ENCODE assay signal across 9 cellular contexts in the genomic region with DNA sequence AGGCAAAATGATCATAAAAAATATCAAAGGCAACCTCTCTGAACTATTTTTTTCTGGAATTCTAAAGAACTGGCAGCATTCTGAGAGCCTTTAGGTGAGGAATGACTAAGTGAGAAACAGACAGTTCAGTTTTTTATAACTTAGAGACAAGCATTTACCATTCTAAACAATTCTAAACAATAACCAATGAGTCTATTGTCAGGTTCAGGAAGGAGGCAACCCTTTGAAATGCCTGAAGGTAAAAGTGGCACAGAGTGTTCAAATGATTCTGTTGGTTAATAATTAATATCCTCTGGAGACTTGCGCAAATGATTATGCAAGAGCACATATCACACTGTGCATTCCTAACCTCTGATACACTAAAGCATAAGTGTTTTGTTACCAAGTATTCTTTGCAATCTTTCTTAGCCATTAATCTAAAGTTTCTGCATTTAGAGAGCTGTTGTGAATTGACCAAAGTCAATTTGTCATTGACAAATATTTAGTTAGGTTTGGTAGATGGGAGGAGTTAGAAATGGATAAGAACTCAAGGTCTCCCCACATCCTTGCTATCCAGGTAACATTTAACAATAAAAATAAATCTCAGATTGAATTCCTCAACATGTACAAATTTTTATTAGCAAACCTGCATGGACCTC. TPM values are rescaled to one million over a fixed set of nuclear protein-coding genes. Genes with fewer than 3 reads are reported as not detected.
A peak's percentile ranks its signal among the peaks of the same experiment; 100 is the strongest.
DNase-seq lines count a peak whose midpoint lies in the region; ATAC-seq, FAIRE-seq and TF ChIP-seq lines count a peak whose summit lies in the region.
"Had no signal": no experiment of that assay in that cellular context is flagged by ENCODE, and none has a peak within 500 bp of the region (broad histone marks: within the 10 kb centered on the region; RNA-seq: fewer than 3 reads in every experiment).

No MANE protein-coding gene starts in this region.

- no peaks in the 10 kb centered on the region for H4K20me1 ChIP-seq in endothelial cell of umbilical vein (replicated peaks; ENCODE audit: control insufficient read depth, extremely low read depth, insufficient read depth, low read length)

- dilution Hi-C loops in endothelial cell of umbilical vein (cut with MboI; ENCODE audit: extremely low pct_ligation_motif_present, low sequenced_read_pairs) = no loop called here

- POLR2A ChIA-PET in endothelial cell of umbilical vein (lab: Charles Lee) = no interaction called here

- no peaks in the 10 kb centered on the region for H3K9me1 ChIP-seq in endothelial cell of umbilical vein (replicated peaks; ENCODE audit: control insufficient read depth, extremely low read depth, insufficient read depth, low read length)

- no TSS peak for BruUV-seq in endothelial cell of umbilical vein (replicated peaks; lab: Mats Ljungman, UMichigan)

- no peaks in the 10 kb centered on the region for H3K27me3 ChIP-seq in endothelial cell of umbilical vein (ENCODE audit: control insufficient read depth in 2 of 2, insufficient read depth in 2 of 2, low read length in 2 of 2)

- intact Hi-C loops in endothelial cell of umbilical vein (cut with micrococcal nuclease) = no loop called here
- intact Hi-C loops in mucosa of descending colon (cut with DNase I, micrococcal nuclease) = no loop called here

- TF ChIP-seq CTCF in AG09309 (IDR thresholded peaks at IDR 0.05; ENCODE audit: control insufficient read depth, insufficient read depth, low read depth, low read length, missing control alignments) (no peak), endothelial cell of umbilical vein (IDR thresholded peaks at IDR 0.05; ENCODE audit: extremely low read depth in 1 of 2, insufficient read depth in 1 of 2, low read depth in 1 of 2, low read length in 2 of 2) (no peak), mucosa of descending colon (IDR thresholded peaks at IDR 0.05) (no peak)

- TF ChIP-seq POLR2A in endothelial cell of umbilical vein (IDR thresholded peaks at IDR 0.05; ENCODE audit: low read depth, low read length) = no peak

- CTCF ChIA-PET in endothelial cell of umbilical vein (lab: Charles Lee) = no interaction called here

- no peaks in the 10 kb centered on the region for H3K9me3 ChIP-seq in endothelial cell of umbilical vein (replicated peaks; ENCODE audit: control insufficient read depth, insufficient read depth, low read length)
- H3K9me3 ChIP-seq in mucosa of descending colon = peaks cover 2% of the 10 kb centered on the region

- H3K36me3 ChIP-seq in endothelial cell of umbilical vein (ENCODE audit: control insufficient read depth in 2 of 2, extremely low read depth in 1 of 2, insufficient read depth in 2 of 2, low read length in 2 of 2) = no peaks in the 10 kb centered on the region
- no peaks in the 10 kb centered on the region for H3K36me3 ChIP-seq in mucosa of descending colon (ENCODE audit: low read depth)

- peak; percentile 31 for FAIRE-seq in endothelial cell of umbilical vein (lab: Jason Lieb, UNC)

- H3K4me2 ChIP-seq in endothelial cell of umbilical vein (ENCODE audit: insufficient read depth, low read length) = peak overlapping the region; percentile 16

- H3K27ac ChIP-seq in endothelial cell of umbilical vein (ENCODE audit: insufficient read depth, low read depth, low read length) (no peak overlapping the region), substantia nigra (ENCODE audit: low read depth, low read length, poor library complexity, severe bottlenecking) (no peak overlapping the region)

- H3K79me2 ChIP-seq in endothelial cell of umbilical vein (ENCODE audit: control insufficient read depth, insufficient read depth, low read length) = no peaks in the 10 kb centered on the region

- H2AFZ ChIP-seq in endothelial cell of umbilical vein (ENCODE audit: low read depth, low read length) = no peak overlapping the region

- no peak overlapping the region for H3K9ac ChIP-seq in endothelial cell of umbilical vein (replicated peaks; ENCODE audit: extremely low read depth, insufficient read depth, low read length)

- peaks cover 8% of the 10 kb centered on the region for H3K4me1 ChIP-seq in endothelial cell of umbilical vein (ENCODE audit: control insufficient read depth, extremely low read depth, insufficient read depth, low read length)
- peaks cover 5% of the 10 kb centered on the region for H3K4me1 ChIP-seq in mucosa of descending colon (ENCODE audit: low read depth)

- DNase-seq in AG09309 (ENCODE audit: low read depth) = peak; percentile 55
- peak; percentile 87 for DNase-seq in M059J (ENCODE audit: low read depth)
- no peak for DNase-seq in endothelial cell of umbilical vein (ENCODE audit: low read depth, low spot score)
- DNase-seq in mucosa of descending colon = no peak
- DNase-seq in SKM-1 (lab: John Stamatoyannopoulos, UW; ENCODE audit: unreplicated experiment) = no peak
- DNase-seq in substantia nigra (lab: John Stamatoyannopoulos, UW) = no peak
- no peak for DNase-seq in activated CD4-positive, CD25-positive, alpha-beta regulatory T cell treated with anti-CD3 and anti-CD28 coated beads, Interleukin-2, amount 50 U/mL, for 72 hours
- DNase-seq: activated CD8-positive, alpha-beta T cell treated with anti-CD3 and anti-CD28 coated beads for 36 hours had no signal

- no peak overlapping the region for H3K4me3 ChIP-seq in AG09309 (ENCODE audit: control insufficient read depth, low read depth, low read length)
- H3K4me3 ChIP-seq in endothelial cell of umbilical vein (replicated peaks in 1 of 3; ENCODE audit: insufficient read depth in 1 of 3, low read depth in 1 of 3, low read length in 3 of 3) = no peak overlapping the region
- no peak overlapping the region for H3K4me3 ChIP-seq in mucosa of descending colon

- ATAC-seq in mucosa of descending colon (peak; percentile 98), HG02759 (IDR thresholded peaks at IDR 0.05; ENCODE audit: unreplicated experiment) (no peak)
- ATAC-seq: activated CD8-positive, alpha-beta T cell treated with anti-CD3 and anti-CD28 coated beads for 36 hours had no signal

TF ChIP-seq in endothelial cell of umbilical vein, 7 proteins besides CTCF, POLR2A, EP300 and RAD21:
- TF ChIP-seq, protein P1, sequence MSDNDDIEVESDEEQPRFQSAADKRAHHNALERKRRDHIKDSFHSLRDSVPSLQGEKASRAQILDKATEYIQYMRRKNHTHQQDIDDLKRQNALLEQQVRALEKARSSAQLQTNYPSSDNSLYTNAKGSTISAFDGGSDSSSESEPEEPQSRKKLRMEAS (IDR thresholded peaks at IDR 0.05; ENCODE audit: insufficient read depth, insufficient read length) = no peak
- TF ChIP-seq MYC (IDR thresholded peaks at IDR 0.05; ENCODE audit: low read depth, low read length) (no peak), FOS (IDR thresholded peaks at IDR 0.05; ENCODE audit: borderline replicate concordance, insufficient read depth, low read length) (no peak), JUN (IDR thresholded peaks at IDR 0.05; ENCODE audit: borderline replicate concordance, insufficient read depth, insufficient read length, low read depth) (no peak), GATA2 (IDR thresholded peaks at IDR 0.05; ENCODE audit: insufficient read depth, insufficient read length, low read depth, low read length) (no peak), POLR2AphosphoS5 (IDR thresholded peaks at IDR 0.05; ENCODE audit: insufficient read depth, low read depth, low read length) (no peak), EZH2 (IDR thresholded peaks at IDR 0.05; ENCODE audit: borderline replicate concordance, low read depth, low read length, severe bottlenecking) (no peak)
TF ChIP-seq in endothelial cell of umbilical vein: peak in this region for 0.

RNA-seq across cellular contexts. Expression of a gene that starts 9.2 kb away (rescaled TPM):
- total RNA-seq in M059J (2014; rRNA removed; shearing (Covaris generic)) = 21.2 and 27.1 TPM in 2 replicates
- 250 and 259 TPM in 2 replicates for total RNA-seq in endothelial cell of umbilical vein
- 203 and 227 TPM in 2 replicates for polyA plus RNA-seq in endothelial cell of umbilical vein
- 180 and 183 TPM in 2 replicates for polyA plus RNA-seq in endothelial cell of umbilical vein (2011; cell fraction: cytosol; rRNA removed)
- 156 and 180 TPM in 2 replicates for polyA plus RNA-seq in endothelial cell of umbilical vein (2011; cell fraction: nucleus; rRNA removed)
- 157 and 193 TPM in 2 replicates for polyA plus RNA-seq in endothelial cell of umbilical vein (2012)
- polyA minus RNA-seq in endothelial cell of umbilical vein = 448 and 461 TPM in 2 replicates
- 8.2 TPM for polyA minus RNA-seq in endothelial cell of umbilical vein (2011; cell fraction: cytosol; rRNA and poly(A)+ RNA removed)
- 268 and 339 TPM in 2 replicates for polyA minus RNA-seq in endothelial cell of umbilical vein (2011; cell fraction: nucleus; rRNA and poly(A)+ RNA removed)
- total RNA-seq in mucosa of descending colon = 100 to 1,000 TPM in 1 of 3 donors, 10 to 100 TPM in 2; 39.0 to 134 (median 71.4) TPM

Comparison
In these comparisons a context has a peak if more than half of its experiments do, and no peak if none do; other contexts are left out.
1. DNase-seq: peak in AG09309 (single experiment) and M059J (single experiment); none in endothelial cell of umbilical vein (single experiment), mucosa of descending colon (0 of 3), SKM-1 (single experiment), substantia nigra (0 of 49) and activated CD4-positive, CD25-positive, alpha-beta regulatory T cell treated with anti-CD3 and anti-CD28 coated beads, Interleukin-2, amount 50 U/mL, for 72 hours (single experiment).